8 cellular contexts compared by ENCODE assay signal in genomic region chr20:51404297-51405060, GRCh38.
DNase-seq lines count a peak whose midpoint lies in the region; ATAC-seq and TF ChIP-seq lines count a peak whose summit lies in the region.

No MANE protein-coding gene starts in this region.

- peak overlapping the region; percentile 92 for H3K27ac Mint-ChIP-seq in stimulated activated naive B cell treated with anti-CD40 and anti-IgM and Interleukin-4, amounts not matched to agents 10 μg/mL and 1 μg/mL and 100 μg/mL, for 72 hours
- no peak overlapping the region for H3K27ac Mint-ChIP-seq in MCF 10A (ENCODE audit: low read depth, unreplicated experiment)

- peak overlapping the region in 1 of 2 donors; percentile 32 for H3K4me3 Mint-ChIP-seq in stimulated activated naive B cell treated with anti-CD40 and anti-IgM and Interleukin-4, amounts not matched to agents 10 μg/mL and 1 μg/mL and 100 μg/mL, for 72 hours
- no peak overlapping the region for H3K4me3 Mint-ChIP-seq in MCF 10A (ENCODE audit: unreplicated experiment)

- CTCF ChIA-PET in MCF 10A (lab: Yijun Ruan, JAX), result interaction anchor here (0.9 to 1.5 kb wide), 6 partner anchors 12 to 417 kb away, joined by 3 to 7 read pairs (median 4); no protein-coding TSS in a partner anchor

- no peak for DNase-seq in Right ventricle myocardium superior
- DNase-seq in cardiac septum (ENCODE audit: low spot score), result no peak
- DNase-seq in activated CD8-positive, alpha-beta memory T cell treated with anti-CD3 and anti-CD28 coated beads for 48 hours (ENCODE audit: low read depth in 2 of 3, low spot score in 2 of 3), result peak in 2 of 3 experiments; percentile 64 to 71
- DNase-seq in left lobe of liver (ENCODE audit: low spot score), result no peak
- peak; percentile 74 for DNase-seq in stimulated activated naive B cell treated with anti-CD40 and anti-IgM and Interleukin-4, amounts not matched to agents 10 μg/mL and 1 μg/mL and 100 μg/mL, for 72 hours
- no peak for DNase-seq in inferior parietal cortex (ENCODE audit: extremely low spot score)
- DNase-seq in MCF 10A (ENCODE audit: unreplicated experiment), result no peak

- peaks cover 60 to 80% of the 10 kb centered on the region in 2 donors for H3K4me1 Mint-ChIP-seq in stimulated activated naive B cell treated with anti-CD40 and anti-IgM and Interleukin-4, amounts not matched to agents 10 μg/mL and 1 μg/mL and 100 μg/mL, for 72 hours
- no peaks in the 10 kb centered on the region for H3K4me1 Mint-ChIP-seq in MCF 10A (ENCODE audit: insufficient read depth, unreplicated experiment)

- intact Hi-C loops in Right ventricle myocardium superior (cut with DNase I), result no loop called here
- intact Hi-C loops in cardiac septum (cut with DNase I), result no loop called here
- intact Hi-C loops in MCF 10A (cut with micrococcal nuclease), result no loop called here

- POLR2A ChIA-PET in MCF 10A (lab: Yijun Ruan, JAX), result no interaction called here

- H3K9me3 Mint-ChIP-seq in stimulated activated naive B cell treated with anti-CD40 and anti-IgM and Interleukin-4, amounts not matched to agents 10 μg/mL and 1 μg/mL and 100 μg/mL, for 72 hours, result peaks cover 4 to 5% of the 10 kb centered on the region in 2 donors
- H3K9me3 Mint-ChIP-seq in MCF 10A (ENCODE audit: unreplicated experiment), result no peaks in the 10 kb centered on the region

- BruUV-seq in MCF 10A (replicated peaks; lab: Mats Ljungman, UMichigan), result no TSS peak

- peaks cover 58 to 82% of the 10 kb centered on the region in 2 donors for H3K36me3 Mint-ChIP-seq in stimulated activated naive B cell treated with anti-CD40 and anti-IgM and Interleukin-4, amounts not matched to agents 10 μg/mL and 1 μg/mL and 100 μg/mL, for 72 hours
- peaks cover 6% of the 10 kb centered on the region for H3K36me3 Mint-ChIP-seq in MCF 10A (ENCODE audit: insufficient read depth, unreplicated experiment)

- H3K27me3 Mint-ChIP-seq in stimulated activated naive B cell treated with anti-CD40 and anti-IgM and Interleukin-4, amounts not matched to agents 10 μg/mL and 1 μg/mL and 100 μg/mL, for 72 hours, result no peaks in the 10 kb centered on the region
- H3K27me3 Mint-ChIP-seq in MCF 10A (ENCODE audit: insufficient read depth, unreplicated experiment), result no peaks in the 10 kb centered on the region

- peak; percentile 20 for ATAC-seq in Right ventricle myocardium superior (ENCODE audit: poor library complexity)
- ATAC-seq in HG03565 (IDR thresholded peaks at IDR 0.05; ENCODE audit: unreplicated experiment), result peak; percentile 79
- peak; percentile 53 for ATAC-seq in left lobe of liver
- peak; percentile 79 to 83 for ATAC-seq in stimulated activated naive B cell treated with anti-CD40 and anti-IgM and Interleukin-4, amounts not matched to agents 10 μg/mL and 1 μg/mL and 100 μg/mL, for 72 hours (replicated peaks)

- no peak for TF ChIP-seq CTCF in MCF 10A (IDR thresholded peaks at IDR 0.05; ENCODE audit: unreplicated experiment)

Comparison
In these comparisons a context has a peak if more than half of its experiments do, and no peak if none do; other contexts are left out.
1. ATAC-seq: peak in every context shown above with its lines; median percentile 81 in stimulated activated naive B cell treated with anti-CD40 and anti-IgM and Interleukin-4, amounts not matched to agents 10 μg/mL and 1 μg/mL and 100 μg/mL, for 72 hours; 79 in HG03565; 53 in left lobe of liver; 20 in Right ventricle myocardium superior.
2. DNase-seq: peak in activated CD8-positive, alpha-beta memory T cell treated with anti-CD3 and anti-CD28 coated beads for 48 hours (2 of 3) and stimulated activated naive B cell treated with anti-CD40 and anti-IgM and Interleukin-4, amounts not matched to agents 10 μg/mL and 1 μg/mL and 100 μg/mL, for 72 hours (single experiment); none in Right ventricle myocardium superior (single experiment), cardiac septum (single experiment), left lobe of liver (single experiment), inferior parietal cortex (single experiment) and MCF 10A (single experiment).